10 cellular contexts compared by ENCODE assay signal in genomic region chr5:3538886-3539285, GRCh38. TPM values are rescaled to one million over a fixed set of nuclear protein-coding genes. Genes with fewer than 3 reads are reported as not detected.
"Had no signal": no experiment of that assay in that cellular context is flagged by ENCODE, and none has a peak within 500 bp of the region (broad histone marks: within the 10 kb centered on the region; RNA-seq: fewer than 3 reads in every experiment).

No MANE protein-coding gene starts in this region.

- H3K4me3 ChIP-seq: K562 had no signal

- FAIRE-seq: HepG2, HTR-8/SVneo, K562 had no signal

- H3K27ac ChIP-seq: HL-60, KMS-11 had no signal

- ATAC-seq: HepG2, K562 had no signal

- DNase-seq: IMR-90, KBM-7, KG1 had no signal

- H3K9ac ChIP-seq: KMS-11 had no signal

- H3K4me2 ChIP-seq: KMS-11 had no signal

RNA-seq across cellular contexts. Expression of gene IRX1, which starts 56.7 kb away (rescaled TPM):
- total RNA-seq: HepG2, HT-29, IMR-90, K562 had no signal
- polyA plus RNA-seq: HepG2, IgD-negative memory B cell, IMR-90, K562 had no signal
